8 cellular contexts compared by ENCODE assay signal in genomic region chr1:155504207-155504606, GRCh38. TPM values are rescaled to one million over a fixed set of nuclear protein-coding genes. Genes with fewer than 3 reads are reported as not detected.
DNase-seq lines count a peak whose midpoint lies in the region; ATAC-seq, FAIRE-seq and TF ChIP-seq lines count a peak whose summit lies in the region.

No MANE protein-coding gene starts in this region.

- H3K27me3 Mint-ChIP-seq in astrocyte (ENCODE audit: low read depth, unreplicated experiment): no peaks in the 10 kb centered on the region
- H3K27me3 Mint-ChIP-seq in activated T-helper 2 cell treated with anti-CD3 and anti-CD28 coated beads, Interferon-gamma antibody, Interleukin-2, Interleukin-4, amounts not matched to agents 10 μg/mL and 5 μg/mL and 100 μg/mL, durations not matched to agents 14 hours and 24 hours and 36 hours (ENCODE audit: low read depth): no peaks in the 10 kb centered on the region

- no peak for FAIRE-seq in astrocyte (lab: Jason Lieb, UNC)

- in situ Hi-C loops in transverse colon (cut with MboI; ENCODE audit: low pct_ligation_motif_present in 1 of 4, low pct_unique_long_range_greater_than_20kb in 1 of 4, low sequenced_read_pairs in 3 of 4): no loop called here

- H3K79me2 ChIP-seq in Karpas-422 (ENCODE audit: low read length): peaks cover 84% of the 10 kb centered on the region
- H3K79me2 ChIP-seq in astrocyte (ENCODE audit: insufficient read depth, low read length): peaks cover 84% of the 10 kb centered on the region

- H2AFZ ChIP-seq in Karpas-422 (ENCODE audit: low read length) (no peak overlapping the region), astrocyte (ENCODE audit: low read depth, low read length) (no peak overlapping the region)

- no peaks in the 10 kb centered on the region for H4K20me1 ChIP-seq in Karpas-422 (ENCODE audit: insufficient read depth, low read depth, low read length)
- peaks cover 67% of the 10 kb centered on the region for H4K20me1 ChIP-seq in astrocyte (ENCODE audit: insufficient read depth, low read length)

- no peaks in the 10 kb centered on the region for H3K9me2 ChIP-seq in Karpas-422 (replicated peaks; ENCODE audit: insufficient read depth, low read length)

- peak overlapping the region; percentile 14; the same call in 1 of the 2 replicates for H3K4me3 ChIP-seq in Karpas-422 (ENCODE audit: low read length)
- no peak overlapping the region for H3K4me3 ChIP-seq in astrocyte (ENCODE audit: insufficient read depth, low read depth, low read length)
- no peak overlapping the region for H3K4me3 ChIP-seq in transverse colon

- H3K27ac ChIP-seq in Karpas-422 (ENCODE audit: low read length): peak overlapping the region; percentile 82
- H3K27ac ChIP-seq in astrocyte (ENCODE audit: low read depth, low read length): no peak overlapping the region
- no peak overlapping the region for H3K27ac ChIP-seq in transverse colon

- no peaks in the 10 kb centered on the region for H3K36me3 Mint-ChIP-seq in astrocyte (ENCODE audit: low read depth, unreplicated experiment)
- H3K36me3 Mint-ChIP-seq in activated naive CD4-positive, alpha-beta T cell treated with anti-CD3 and anti-CD28 coated beads, Interleukin-2, amount 50 U/mL, for 72 hours: peaks cover 0 to 11% of the 10 kb centered on the region in 2 donors
- H3K36me3 Mint-ChIP-seq in activated T-helper 2 cell treated with anti-CD3 and anti-CD28 coated beads, Interferon-gamma antibody, Interleukin-2, Interleukin-4, amounts not matched to agents 10 μg/mL and 5 μg/mL and 100 μg/mL, durations not matched to agents 14 hours and 24 hours and 36 hours (ENCODE audit: low read depth): peaks cover 14% of the 10 kb centered on the region

- peak overlapping the region; percentile 34 for H3K27ac Mint-ChIP-seq in astrocyte (ENCODE audit: unreplicated experiment)
- peak overlapping the region in 1 of 2 donors; percentile 3 for H3K27ac Mint-ChIP-seq in activated naive CD4-positive, alpha-beta T cell treated with anti-CD3 and anti-CD28 coated beads, Interleukin-2, amount 50 U/mL, for 72 hours
- H3K27ac Mint-ChIP-seq in activated T-helper 2 cell treated with anti-CD3 and anti-CD28 coated beads, Interferon-gamma antibody, Interleukin-2, Interleukin-4, amounts not matched to agents 10 μg/mL and 5 μg/mL and 100 μg/mL, durations not matched to agents 14 hours and 24 hours and 36 hours: no peak overlapping the region

- TF ChIP-seq CTCF in astrocyte (IDR thresholded peaks at IDR 0.05; ENCODE audit: insufficient read depth, low read depth, low read length) (peak; percentile 43), transverse colon (IDR thresholded peaks at IDR 0.05) (peak in 2 of 5 experiments; percentile 12 to 33)

- DNase-seq in DMS 273 treated with DMSO at 0.1 percent for 48 hours (lab: John Stamatoyannopoulos, UW): peak; percentile 23
- DNase-seq in Karpas-422: peak; percentile 87
- DNase-seq in astrocyte (ENCODE audit: low read depth): no peak
- peak; percentile 46 for DNase-seq in kidney tubule cell (ENCODE audit: low spot score)
- DNase-seq in activated naive CD4-positive, alpha-beta T cell treated with anti-CD3 and anti-CD28 coated beads, Interleukin-2, amount 50 U/mL, for 72 hours (ENCODE audit: low spot score in 2 of 2): no peak
- DNase-seq in transverse colon: no peak
- DNase-seq in activated T-helper 2 cell treated with anti-CD3 and anti-CD28 coated beads, Interferon-gamma antibody, Interleukin-2, Interleukin-4, amounts not matched to agents 10 μg/mL and 5 μg/mL and 100 μg/mL, durations not matched to agents 14 hours and 24 hours and 36 hours (ENCODE audit: low spot score): no peak

- H3K9me3 ChIP-seq in Karpas-422 (ENCODE audit: low read length): no peaks in the 10 kb centered on the region
- H3K9me3 ChIP-seq in astrocyte (ENCODE audit: insufficient read depth, low read depth, low read length): no peaks in the 10 kb centered on the region
- H3K9me3 ChIP-seq in transverse colon: no peaks in the 10 kb centered on the region

- no peak for TF ChIP-seq POLR2A in transverse colon (IDR thresholded peaks at IDR 0.05)

- H3K27me3 ChIP-seq in Karpas-422 (ENCODE audit: low read length) (no peaks in the 10 kb centered on the region), astrocyte (ENCODE audit: insufficient read depth, low read length) (no peaks in the 10 kb centered on the region), transverse colon (no peaks in the 10 kb centered on the region)

- peak overlapping the region; percentile 50 for H3K4me2 ChIP-seq in Karpas-422 (ENCODE audit: low read depth, low read length, poor library complexity, severe bottlenecking)
- H3K4me2 ChIP-seq in astrocyte (ENCODE audit: low read length): no peak overlapping the region

- intact Hi-C loops in transverse colon (cut with DNase I; ENCODE audit: low total_unique reads): no loop called here
- intact Hi-C loops in activated T-helper 2 cell treated with anti-CD3 and anti-CD28 coated beads, Interferon-gamma antibody, Interleukin-2, Interleukin-4, amounts not matched to agents 10 μg/mL and 5 μg/mL and 100 μg/mL, durations not matched to agents 14 hours and 24 hours and 36 hours (cut with micrococcal nuclease): no loop called here

- H3K4me1 ChIP-seq in Karpas-422 (ENCODE audit: low read length): peaks cover 78% of the 10 kb centered on the region
- H3K4me1 ChIP-seq in astrocyte (ENCODE audit: insufficient read depth, low read length): peaks cover 8% of the 10 kb centered on the region
- H3K4me1 ChIP-seq in transverse colon: peaks cover 7 to 38% (median 20%) of the 10 kb centered on the region in 4 donors

- H3K4me3 Mint-ChIP-seq in astrocyte (ENCODE audit: unreplicated experiment): no peak overlapping the region
- H3K4me3 Mint-ChIP-seq in activated T-helper 2 cell treated with anti-CD3 and anti-CD28 coated beads, Interferon-gamma antibody, Interleukin-2, Interleukin-4, amounts not matched to agents 10 μg/mL and 5 μg/mL and 100 μg/mL, durations not matched to agents 14 hours and 24 hours and 36 hours (ENCODE audit: low read depth): no peak overlapping the region

- WGBS in transverse colon (ENCODE audit: low coverage in 1 of 2), 2 donors: 62 to 66% methylated on average over 5 of the region's 5 CpGs

- no peaks in the 10 kb centered on the region for H3K36me3 ChIP-seq in Karpas-422 (ENCODE audit: insufficient read depth, low read length)
- H3K36me3 ChIP-seq in astrocyte (ENCODE audit: insufficient read depth, low read length): no peaks in the 10 kb centered on the region
- H3K36me3 ChIP-seq in transverse colon: no peaks in the 10 kb centered on the region

- peak overlapping the region; percentile 23; the same call in 1 of the 2 replicates for H3K9ac ChIP-seq in Karpas-422 (ENCODE audit: low read length)
- no peak overlapping the region for H3K9ac ChIP-seq in astrocyte (ENCODE audit: low read length)

- H3K4me1 Mint-ChIP-seq in astrocyte (ENCODE audit: low read depth, unreplicated experiment): peaks cover 10% of the 10 kb centered on the region
- peaks cover 37% of the 10 kb centered on the region for H3K4me1 Mint-ChIP-seq in activated T-helper 2 cell treated with anti-CD3 and anti-CD28 coated beads, Interferon-gamma antibody, Interleukin-2, Interleukin-4, amounts not matched to agents 10 μg/mL and 5 μg/mL and 100 μg/mL, durations not matched to agents 14 hours and 24 hours and 36 hours (ENCODE audit: low read depth)

- H3K9me3 Mint-ChIP-seq in astrocyte (ENCODE audit: unreplicated experiment): no peaks in the 10 kb centered on the region
- no peaks in the 10 kb centered on the region for H3K9me3 Mint-ChIP-seq in activated naive CD4-positive, alpha-beta T cell treated with anti-CD3 and anti-CD28 coated beads, Interleukin-2, amount 50 U/mL, for 72 hours
- H3K9me3 Mint-ChIP-seq in activated T-helper 2 cell treated with anti-CD3 and anti-CD28 coated beads, Interferon-gamma antibody, Interleukin-2, Interleukin-4, amounts not matched to agents 10 μg/mL and 5 μg/mL and 100 μg/mL, durations not matched to agents 14 hours and 24 hours and 36 hours: no peaks in the 10 kb centered on the region

- TF ChIP-seq EP300 in transverse colon (IDR thresholded peaks at IDR 0.05; ENCODE audit: low read depth): no peak

- ATAC-seq in GM21723 (IDR thresholded peaks at IDR 0.05; ENCODE audit: unreplicated experiment): no peak
- no peak for ATAC-seq in activated naive CD4-positive, alpha-beta T cell treated with anti-CD3 and anti-CD28 coated beads, Interleukin-2, amount 50 U/mL, for 72 hours

RNA-seq across cellular contexts. Expression of gene ASH1L, which starts 58.4 kb away (rescaled TPM):
- 27.2 and 45.1 TPM in 2 replicates for total RNA-seq in Karpas-422 (2014; rRNA removed; shearing (Covaris generic); ENCODE audit: low replicate concordance)
- total RNA-seq in astrocyte: 29.9 and 31.1 TPM in 2 replicates
- 10 to 100 TPM; 43.0 to 69.4 TPM for total RNA-seq in activated naive CD4-positive, alpha-beta T cell treated with anti-CD3 and anti-CD28 coated beads, Interleukin-2, amount 50 U/mL, for 72 hours
- total RNA-seq in transverse colon: 100 to 1,000 TPM in 2 of 4 donors, 10 to 100 TPM in 2; 47.4 to 206 (median 89.1) TPM
- 39.5 and 40.3 TPM in 2 replicates for total RNA-seq in activated T-helper 2 cell treated with anti-CD3 and anti-CD28 coated beads, Interferon-gamma antibody, Interleukin-2, Interleukin-4, amounts not matched to agents 10 μg/mL and 5 μg/mL and 100 μg/mL, durations not matched to agents 14 hours and 24 hours and 36 hours

Comparison
In these comparisons a context has a peak if more than half of its experiments do, and no peak if none do; other contexts are left out.
1. DNase-seq: peak in DMS 273 treated with DMSO at 0.1 percent for 48 hours (single experiment), Karpas-422 (single experiment) and kidney tubule cell (single experiment); none in astrocyte (single experiment), activated naive CD4-positive, alpha-beta T cell treated with anti-CD3 and anti-CD28 coated beads, Interleukin-2, amount 50 U/mL, for 72 hours (0 of 2), transverse colon (single experiment) and activated T-helper 2 cell treated with anti-CD3 and anti-CD28 coated beads, Interferon-gamma antibody, Interleukin-2, Interleukin-4, amounts not matched to agents 10 μg/mL and 5 μg/mL and 100 μg/mL, durations not matched to agents 14 hours and 24 hours and 36 hours (single experiment).